8 cellular contexts compared by ENCODE assay signal in genomic region chr1:173430707-173431662, GRCh38. TPM values are rescaled to one million over a fixed set of nuclear protein-coding genes. Genes with fewer than 3 reads are reported as not detected.
DNase-seq lines count a peak whose midpoint lies in the region; ATAC-seq, FAIRE-seq and TF ChIP-seq lines count a peak whose summit lies in the region.

No MANE protein-coding gene starts in this region.

- no peak for FAIRE-seq in H54 (lab: Jason Lieb, UNC)

- no peaks in the 10 kb centered on the region for H3K9me3 ChIP-seq in DND-41 (ENCODE audit: insufficient read depth, low read length, severe bottlenecking)
- H3K9me3 ChIP-seq in gastrocnemius medialis = no peaks in the 10 kb centered on the region

- H3K4me1 ChIP-seq in DND-41 (ENCODE audit: insufficient read depth, low read length) = no peaks in the 10 kb centered on the region
- peaks cover 28 to 29% of the 10 kb centered on the region in 2 donors for H3K4me1 ChIP-seq in gastrocnemius medialis

- intact Hi-C loops in gastrocnemius medialis (cut with DNase I; ENCODE audit: low total_unique reads) = loop anchor here (1.0 to 5.0 kb wide), 4 partner anchors 45 to 786 kb away; partner anchors contain the start of genes CENPL and DARS2

- no peak overlapping the region for H2AFZ ChIP-seq in DND-41 (ENCODE audit: low read depth, low read length)

- H3K4me3 ChIP-seq in DND-41 (ENCODE audit: low read depth in 1 of 2, low read length in 2 of 2) = no peak overlapping the region
- H3K4me3 ChIP-seq in astrocyte of the spinal cord (ENCODE audit: low read depth, low read length) = no peak overlapping the region
- H3K4me3 ChIP-seq in gastrocnemius medialis = no peak overlapping the region

- TF ChIP-seq CTCF in DND-41 (IDR thresholded peaks at IDR 0.05; ENCODE audit: borderline replicate concordance, extremely low read depth, low read length, poor library complexity, severe bottlenecking) (peak; percentile 89), astrocyte of the spinal cord (IDR thresholded peaks at IDR 0.05; ENCODE audit: low read depth, low read length) (peak; percentile 89), gastrocnemius medialis (IDR thresholded peaks at IDR 0.05 in 4 of 5, conservative IDR thresholded peaks at IDR 0.05 in 1 of 5) (peak; percentile 74 to 93 (median 76))

- no peak overlapping the region for H3K4me2 ChIP-seq in DND-41 (ENCODE audit: insufficient read depth, low read length)

- no peak for TF ChIP-seq POLR2A in gastrocnemius medialis (IDR thresholded peaks at IDR 0.05)
- no peak for TF ChIP-seq POLR2A in H54 (IDR thresholded peaks at IDR 0.05; ENCODE audit: low read depth, low read length)

- H3K27me3 ChIP-seq in DND-41 (ENCODE audit: insufficient read depth, low read length, poor library complexity) = no peaks in the 10 kb centered on the region
- no peaks in the 10 kb centered on the region for H3K27me3 ChIP-seq in gastrocnemius medialis

- H4K20me1 ChIP-seq in DND-41 (ENCODE audit: insufficient read depth, low read length) = no peaks in the 10 kb centered on the region

- H3K27ac ChIP-seq in DND-41 (ENCODE audit: low read length) (no peak overlapping the region), gastrocnemius medialis (peak overlapping the region; percentile 76 to 83 (median 82))

- no peaks in the 10 kb centered on the region for H3K79me2 ChIP-seq in DND-41 (ENCODE audit: insufficient read depth, low read length)

- peak; percentile 88 for DNase-seq in DND-41
- DNase-seq in NCI-H2081 treated with DMSO at 0.1 percent for 48 hours (lab: John Stamatoyannopoulos, UW) = peak; percentile 64
- peak; percentile 57 for DNase-seq in T1000 (lab: John Stamatoyannopoulos, UW)
- peak; percentile 92 for DNase-seq in astrocyte of the spinal cord (ENCODE audit: low read depth, low spot score)
- peak; percentile 90 for DNase-seq in iPS DF 4.7 (ENCODE audit: extremely low read depth, low spot score)
- peak; percentile 64 to 84 for DNase-seq in gastrocnemius medialis
- no peak for DNase-seq in H54 (ENCODE audit: insufficient read length, low spot score)

- peak; percentile 97 for ATAC-seq in DND-41 (ENCODE audit: insufficient read depth, low read depth)
- ATAC-seq in HG02798 (IDR thresholded peaks at IDR 0.05; ENCODE audit: poor library complexity, unreplicated experiment) = peak; percentile 63
- peak; percentile 80 for ATAC-seq in gastrocnemius medialis

- in situ Hi-C loops in astrocyte of the spinal cord (cut with HindIII; ENCODE audit: low sequenced_read_pairs) = no loop called here
- in situ Hi-C loops in gastrocnemius medialis (cut with MboI; ENCODE audit: low sequenced_read_pairs in 4 of 4) = loop anchor here in 2 of 4 donors (25.0 kb wide), 2 partner anchors 381 to 731 kb away; partner anchors contain the start of genes CENPL (in 1 of the 2), DARS2 (in 1 of the 2) and RABGAP1L (in 1 of the 2)

- H3K9ac ChIP-seq in DND-41 (ENCODE audit: low read depth, low read length) = no peak overlapping the region

- no peaks in the 10 kb centered on the region for H3K36me3 ChIP-seq in DND-41 (ENCODE audit: insufficient read depth, low read length)
- no peaks in the 10 kb centered on the region for H3K36me3 ChIP-seq in gastrocnemius medialis

RNA-seq across cellular contexts. Expression of gene PRDX6, which starts 46.1 kb away (rescaled TPM):
- 100 to 1,000 TPM; 493 to 573 (median 554) TPM for total RNA-seq in gastrocnemius medialis
